ENCODE assay signal across 7 cellular contexts in genomic region chr22:37564111-37564711, GRCh38. TPM values are rescaled to one million over a fixed set of nuclear protein-coding genes. Genes with fewer than 3 reads are reported as not detected.
DNase-seq lines count a peak whose midpoint lies in the region; ATAC-seq and TF ChIP-seq lines count a peak whose summit lies in the region.

No MANE protein-coding gene starts in this region.

- peaks cover 41% of the 10 kb centered on the region for H4K20me1 ChIP-seq in PC-9 (ENCODE audit: insufficient read depth)

- H2AFZ ChIP-seq in PC-9, result no peak overlapping the region
- no peak overlapping the region for H2AFZ ChIP-seq in mesenchymal stem cell (ENCODE audit: low read depth, low read length)

- H3K4ac ChIP-seq in mesenchymal stem cell (ENCODE audit: low read depth in 1 of 2, low read length in 2 of 2), result no peak overlapping the region

- peak overlapping the region; percentile 37 to 64 for H3K18ac ChIP-seq in mesenchymal stem cell (ENCODE audit: low read depth in 1 of 2, low read length in 2 of 2)

- no peak overlapping the region for H2BK15ac ChIP-seq in mesenchymal stem cell (ENCODE audit: low read depth, poor library complexity, severe bottlenecking)

- peaks cover 54% of the 10 kb centered on the region for H3K27me3 Mint-ChIP-seq in activated naive CD8-positive, alpha-beta T cell treated with anti-CD3 and anti-CD28 coated beads for 36 hours

- peaks cover 25% of the 10 kb centered on the region for H3K4me1 Mint-ChIP-seq in activated naive CD8-positive, alpha-beta T cell treated with anti-CD3 and anti-CD28 coated beads for 36 hours

- H3K4me3 Mint-ChIP-seq in activated naive CD8-positive, alpha-beta T cell treated with anti-CD3 and anti-CD28 coated beads for 36 hours, result no peak overlapping the region

- peaks cover 0 to 8% of the 10 kb centered on the region in 2 donors for H3K36me3 Mint-ChIP-seq in activated naive CD4-positive, alpha-beta T cell treated with anti-CD3 and anti-CD28 coated beads, Interleukin-2, amount 50 U/mL, for 72 hours
- H3K36me3 Mint-ChIP-seq in activated naive CD8-positive, alpha-beta T cell treated with anti-CD3 and anti-CD28 coated beads for 36 hours, result no peaks in the 10 kb centered on the region

- H2BK5ac ChIP-seq in mesenchymal stem cell (ENCODE audit: low read depth, low read length, poor library complexity, severe bottlenecking), result peak overlapping the region; percentile 77

- peak overlapping the region; percentile 85 for H3K4me2 ChIP-seq in PC-9
- peak overlapping the region; percentile 85 for H3K4me2 ChIP-seq in mesenchymal stem cell (ENCODE audit: low read length, poor library complexity, severe bottlenecking)

- intact Hi-C loops in PC-9 (cut with micrococcal nuclease; ENCODE audit: unreplicated experiment), result no loop called here
- intact Hi-C loops in colonic mucosa (cut with DNase I), result no loop called here
- intact Hi-C loops in tibial artery (cut with DNase I; ENCODE audit: low total_unique reads), result loop anchor here (5.0 kb wide), 1 partner anchor 43 kb away; the partner anchor contains the start of gene GGA1

- POLR2A ChIA-PET in PC-9 (lab: Charles Lee; ENCODE audit: unreplicated experiment), result interaction anchor here (0.6 kb wide), 1 partner anchor 10 kb away, joined by 19 read pairs; no protein-coding TSS in a partner anchor

- no peaks in the 10 kb centered on the region for H3K9me3 Mint-ChIP-seq in activated naive CD4-positive, alpha-beta T cell treated with anti-CD3 and anti-CD28 coated beads, Interleukin-2, amount 50 U/mL, for 72 hours
- no peaks in the 10 kb centered on the region for H3K9me3 Mint-ChIP-seq in activated naive CD8-positive, alpha-beta T cell treated with anti-CD3 and anti-CD28 coated beads for 36 hours

- H2AK5ac ChIP-seq in mesenchymal stem cell (ENCODE audit: low read length, severe bottlenecking), result peak overlapping the region; percentile 97

- CTCF ChIA-PET in PC-9 (lab: Charles Lee), result interaction anchor here (0.6 to 4.9 kb wide), 6 partner anchors 14 to 92 kb away, joined by 3 to 52 read pairs (median 10); no protein-coding TSS in a partner anchor

- H2BK12ac ChIP-seq in mesenchymal stem cell (ENCODE audit: low read length in 2 of 2), result peak overlapping the region in 1 of 2 experiments; percentile 76

- TF ChIP-seq CTCF in PC-9 (conservative IDR thresholded peaks at IDR 0.05) (no peak), colonic mucosa (IDR thresholded peaks at IDR 0.05) (peak; percentile 9), tibial artery (IDR thresholded peaks at IDR 0.05) (no peak)

- peaks cover 5% of the 10 kb centered on the region for H3K79me1 ChIP-seq in mesenchymal stem cell (replicated peaks; ENCODE audit: low read length, poor library complexity, severe bottlenecking)

- H3K27ac ChIP-seq in PC-9 (peak overlapping the region; percentile 82), colonic mucosa (peak overlapping the region; percentile 94), mesenchymal stem cell (ENCODE audit: low read length, poor library complexity, severe bottlenecking) (peak overlapping the region; percentile 96), tibial artery (peak overlapping the region; percentile 98 to 99)

- H3K4me3 ChIP-seq in PC-9, result peak overlapping the region; percentile 95; the same call in 1 of the 2 replicates
- H3K4me3 ChIP-seq in colonic mucosa, result no peak overlapping the region
- H3K4me3 ChIP-seq in mesenchymal stem cell (ENCODE audit: insufficient read depth in 1 of 2, low read depth in 1 of 2, low read length in 2 of 2), result peak overlapping the region in 1 of 2 experiments; percentile 17
- peak overlapping the region; percentile 6 to 85 for H3K4me3 ChIP-seq in tibial artery

- BruUV-seq in PC-9 (replicated peaks; lab: Mats Ljungman, UMichigan), result no TSS peak

- H4K8ac ChIP-seq in mesenchymal stem cell (ENCODE audit: low read length), result no peak overlapping the region

- H3K27me3 ChIP-seq in PC-9 (ENCODE audit: insufficient read depth, low read depth) (no peaks in the 10 kb centered on the region), colonic mucosa (no peaks in the 10 kb centered on the region), mesenchymal stem cell (ENCODE audit: control insufficient read depth in 1 of 2, insufficient read depth in 1 of 2, low read length in 2 of 2) (no peaks in the 10 kb centered on the region), tibial artery (no peaks in the 10 kb centered on the region)

- peaks cover 65% of the 10 kb centered on the region for H3F3A ChIP-seq in PC-9 (ENCODE audit: insufficient read depth, low read depth)

- no peak overlapping the region for H4K91ac ChIP-seq in mesenchymal stem cell (ENCODE audit: low read length)

- no peak overlapping the region for H3K23ac ChIP-seq in mesenchymal stem cell (ENCODE audit: low read length in 2 of 2)

- H3K9ac ChIP-seq in colonic mucosa (ENCODE audit: low read depth in 2 of 2, low read length in 2 of 2) (peak overlapping the region; percentile 39 to 99), mesenchymal stem cell (ENCODE audit: low read length) (peak overlapping the region; percentile 96)

- H3K79me2 ChIP-seq in PC-9 (ENCODE audit: low read depth), result peaks cover 70% of the 10 kb centered on the region

- 74% methylated on average over 6 of the region's 7 CpGs for WGBS in mesenchymal stem cell

- no peak overlapping the region for H3K27ac Mint-ChIP-seq in activated naive CD4-positive, alpha-beta T cell treated with anti-CD3 and anti-CD28 coated beads, Interleukin-2, amount 50 U/mL, for 72 hours
- H3K27ac Mint-ChIP-seq in activated naive CD8-positive, alpha-beta T cell treated with anti-CD3 and anti-CD28 coated beads for 36 hours, result no peak overlapping the region

- ATAC-seq in activated naive CD4-positive, alpha-beta T cell treated with anti-CD3 and anti-CD28 coated beads, Interleukin-2, amount 50 U/mL, for 72 hours, result no peak

- H3K4me1 ChIP-seq in PC-9 (replicated peaks; ENCODE audit: insufficient read depth), result peaks cover 80% of the 10 kb centered on the region
- H3K4me1 ChIP-seq in colonic mucosa, result peaks cover 38% of the 10 kb centered on the region
- H3K4me1 ChIP-seq in mesenchymal stem cell (ENCODE audit: control insufficient read depth, insufficient read depth, low read depth, low read length), result peaks cover 62% of the 10 kb centered on the region
- H3K4me1 ChIP-seq in tibial artery, result peaks cover 9 to 86% (median 77%) of the 10 kb centered on the region in 4 donors

- H2BK120ac ChIP-seq in mesenchymal stem cell (ENCODE audit: low read depth, low read length), result no peak overlapping the region

- H3K9me2 ChIP-seq in PC-9 (ENCODE audit: insufficient read depth), result no peaks in the 10 kb centered on the region

- DNase-seq in PC-9, result no peak
- no peak for DNase-seq in colonic mucosa
- DNase-seq in mesenchymal stem cell, result peak; percentile 83
- no peak for DNase-seq in tibial artery
- DNase-seq in activated naive CD4-positive, alpha-beta T cell treated with anti-CD3 and anti-CD28 coated beads, Interleukin-2, amount 50 U/mL, for 72 hours (ENCODE audit: low spot score in 2 of 2), result no peak
- no peak for DNase-seq in activated naive CD8-positive, alpha-beta T cell treated with anti-CD3 and anti-CD28 coated beads for 36 hours
- no peak for DNase-seq in DMS53 (lab: John Stamatoyannopoulos, UW)

- H3K9me3 ChIP-seq in PC-9 (ENCODE audit: insufficient read depth, low read depth), result no peaks in the 10 kb centered on the region
- H3K9me3 ChIP-seq in colonic mucosa, result no peaks in the 10 kb centered on the region
- H3K9me3 ChIP-seq in mesenchymal stem cell (ENCODE audit: control insufficient read depth, low read length), result no peaks in the 10 kb centered on the region
- no peaks in the 10 kb centered on the region for H3K9me3 ChIP-seq in tibial artery

- peak overlapping the region in 1 of 2 experiments; percentile 63 for H3K14ac ChIP-seq in mesenchymal stem cell (ENCODE audit: low read length in 2 of 2)

- peaks cover 13% of the 10 kb centered on the region; the same call in 1 of the 2 replicates for H3K36me3 ChIP-seq in PC-9 (ENCODE audit: low read depth)
- H3K36me3 ChIP-seq in colonic mucosa, result peaks cover 3% of the 10 kb centered on the region
- peaks cover 36 to 52% of the 10 kb centered on the region in 2 experiments for H3K36me3 ChIP-seq in mesenchymal stem cell (ENCODE audit: control insufficient read depth in 1 of 2, insufficient read depth in 2 of 2, low read depth in 1 of 2, low read length in 2 of 2)
- H3K36me3 ChIP-seq in tibial artery, result peaks cover 17 to 33% (median 31%) of the 10 kb centered on the region in 3 donors

RNA-seq across cellular contexts. Expression of gene CDC42EP1, which starts 3.9 kb away (rescaled TPM):
- 94.0 and 110 TPM in 2 replicates for total RNA-seq in PC-9 (2021)
- 10 to 100 TPM; 66.1 to 97.0 TPM for total RNA-seq in colonic mucosa
- polyA plus RNA-seq in mesenchymal stem cell (2013, experiment 1 of 2), result 117 TPM
- polyA plus RNA-seq in mesenchymal stem cell (2013, experiment 2 of 2), result 113 TPM
- total RNA-seq in activated naive CD4-positive, alpha-beta T cell treated with anti-CD3 and anti-CD28 coated beads, Interleukin-2, amount 50 U/mL, for 72 hours, result 1 to 10 TPM in 1 of 2 donors, under 1 TPM in 1; 0.09 to 1.9 TPM
- total RNA-seq in activated naive CD8-positive, alpha-beta T cell treated with anti-CD3 and anti-CD28 coated beads for 36 hours, result under 1 TPM; 0.25 to 0.32 TPM

RNA-seq across cellular contexts. Expression of gene LGALS2, which starts 15.7 kb away (rescaled TPM):
- not detected in 2 replicates for total RNA-seq in PC-9 (2021)
- total RNA-seq in colonic mucosa, result 100 to 1,000 TPM; 118 to 160 TPM
- polyA plus RNA-seq in mesenchymal stem cell (2013, experiment 1 of 2), result not detected
- not detected for polyA plus RNA-seq in mesenchymal stem cell (2013, experiment 2 of 2)
- not detected for total RNA-seq in activated naive CD4-positive, alpha-beta T cell treated with anti-CD3 and anti-CD28 coated beads, Interleukin-2, amount 50 U/mL, for 72 hours
- not detected for total RNA-seq in activated naive CD8-positive, alpha-beta T cell treated with anti-CD3 and anti-CD28 coated beads for 36 hours

RNA-seq across cellular contexts. Expression of gene GGA1, which starts 44.4 kb away (rescaled TPM):
- total RNA-seq in PC-9 (2021) (99.2 and 102 TPM in 2 replicates), colonic mucosa (10 to 100 TPM; 45.7 to 90.2 TPM)
- polyA plus RNA-seq in mesenchymal stem cell (2013, experiment 1 of 2), result 25.3 TPM
- polyA plus RNA-seq in mesenchymal stem cell (2013, experiment 2 of 2), result 23.1 TPM
- total RNA-seq in activated naive CD4-positive, alpha-beta T cell treated with anti-CD3 and anti-CD28 coated beads, Interleukin-2, amount 50 U/mL, for 72 hours, result 10 to 100 TPM; 68.8 to 83.9 TPM
- total RNA-seq in activated naive CD8-positive, alpha-beta T cell treated with anti-CD3 and anti-CD28 coated beads for 36 hours, result 10 to 100 TPM; 56.3 to 61.9 TPM

RNA-seq across cellular contexts. Expression of gene CARD10, which starts 45.0 kb away (rescaled TPM):
- total RNA-seq in PC-9 (2021) (63.9 and 76.7 TPM in 2 replicates), colonic mucosa (10 to 100 TPM; 59.3 to 60.5 TPM)
- polyA plus RNA-seq in mesenchymal stem cell (2013, experiment 1 of 2), result 3.1 TPM
- 3.2 TPM for polyA plus RNA-seq in mesenchymal stem cell (2013, experiment 2 of 2)
- total RNA-seq in activated naive CD4-positive, alpha-beta T cell treated with anti-CD3 and anti-CD28 coated beads, Interleukin-2, amount 50 U/mL, for 72 hours, result under 1 TPM; 0.09 to 0.51 TPM
- total RNA-seq in activated naive CD8-positive, alpha-beta T cell treated with anti-CD3 and anti-CD28 coated beads for 36 hours, result under 1 TPM; 0.06 to 0.14 TPM

Comparison
In these comparisons a context has a peak if more than half of its experiments do, and no peak if none do; other contexts are left out.
1. RNA of gene CDC42EP1, which starts 3.9 kb away (total RNA-seq): 66.1 to 97.0 TPM in colonic mucosa and 94.0 to 110 TPM in PC-9; 0.09 to 1.9 TPM in activated naive CD4-positive, alpha-beta T cell treated with anti-CD3 and anti-CD28 coated beads, Interleukin-2, amount 50 U/mL, for 72 hours and 0.25 to 0.32 TPM in activated naive CD8-positive, alpha-beta T cell treated with anti-CD3 and anti-CD28 coated beads for 36 hours; every median in the first group is over 10 times any median in the second.
2. RNA of gene LGALS2, which starts 15.7 kb away (total RNA-seq): 118 to 160 TPM in colonic mucosa; not detected in PC-9, not detected in activated naive CD4-positive, alpha-beta T cell treated with anti-CD3 and anti-CD28 coated beads, Interleukin-2, amount 50 U/mL, for 72 hours and not detected in activated naive CD8-positive, alpha-beta T cell treated with anti-CD3 and anti-CD28 coated beads for 36 hours; every median in the first group is over 100 times any median in the second.
3. Peak in every context shown above with its lines, with median percentiles within 50 percentile points of each other: H3K27ac ChIP-seq.